ENCODE assay signal across 8 cellular contexts in genomic region chr15:54719325-54719724, GRCh38.
"Had no signal": no experiment of that assay in that cellular context is flagged by ENCODE, and none has a peak within 500 bp of the region (broad histone marks: within the 10 kb centered on the region; RNA-seq: fewer than 3 reads in every experiment).

No MANE protein-coding gene starts in this region.

- H3K27ac Mint-ChIP-seq: HFFc6, IgD-negative memory B cell had no signal

- H3K9me3 ChIP-seq: HAP-1 had no signal

- H3K4me3 ChIP-seq: HAP-1 had no signal

- H3K4me1 Mint-ChIP-seq: IgD-negative memory B cell had no signal

- ATAC-seq: HCT116, HepG2 had no signal

- H3K36me3 ChIP-seq: HAP-1 had no signal

- H3K27ac ChIP-seq: HL-60 had no signal

- FAIRE-seq: HepG2 had no signal

- DNase-seq: GOT3, H7, HFFc6 had no signal

- H3K4me3 Mint-ChIP-seq: HFFc6, IgD-negative memory B cell had no signal

- H3K36me3 Mint-ChIP-seq: IgD-negative memory B cell had no signal

- H3K4me1 ChIP-seq: HAP-1 had no signal
